Comparison of ENCODE assay signal across 8 cellular contexts in the genomic region with DNA sequence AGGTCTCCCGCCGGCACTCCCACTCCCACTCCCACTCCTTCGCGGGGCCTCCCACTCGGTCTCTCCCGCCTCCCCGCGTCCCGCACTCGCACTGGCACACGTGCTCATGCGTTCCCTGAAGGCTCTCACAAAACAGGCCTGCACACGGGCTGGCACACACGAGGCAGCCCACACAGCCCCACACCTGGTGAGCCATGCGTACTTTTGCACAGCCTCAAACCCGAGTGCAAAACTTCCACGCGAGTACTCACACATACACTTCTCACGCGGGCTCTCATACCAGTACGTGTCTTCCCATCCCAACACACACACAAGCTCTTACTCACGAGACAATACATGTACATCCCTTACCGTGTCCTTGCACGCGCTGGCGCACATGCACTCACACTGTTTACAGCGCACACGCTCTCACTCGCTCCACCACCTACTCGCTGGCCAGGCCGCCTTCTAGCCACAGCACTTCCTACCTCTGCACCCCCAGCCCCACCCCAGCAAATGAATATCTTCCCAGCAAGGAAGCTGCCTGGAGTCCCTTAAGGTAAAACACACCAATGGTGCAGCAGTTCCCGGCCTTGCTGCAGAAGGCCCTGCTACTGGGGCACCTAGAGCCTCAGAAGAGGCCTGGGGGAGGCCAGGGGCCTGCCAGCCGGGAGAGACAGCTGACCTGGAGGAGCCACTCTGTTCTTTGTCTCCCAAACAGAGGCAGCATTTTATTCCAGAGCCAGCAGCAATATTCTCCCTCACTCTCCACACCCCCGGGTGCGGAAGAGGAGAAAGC. TPM values are rescaled to one million over a fixed set of nuclear protein-coding genes. Genes with fewer than 3 reads are reported as not detected.
DNase-seq lines count a peak whose midpoint lies in the region; ATAC-seq and TF ChIP-seq lines count a peak whose summit lies in the region.

No MANE protein-coding gene starts in this region.

- no peak overlapping the region for H3K27ac ChIP-seq in iPS-20b (ENCODE audit: low read length)

- H3K4me1 Mint-ChIP-seq in HFFc6 (ENCODE audit: low read depth) = peaks cover 70% of the 10 kb centered on the region

- peak overlapping the region; percentile 99 for H3K27ac Mint-ChIP-seq in HFFc6

- no peaks in the 10 kb centered on the region for H3K9me3 ChIP-seq in iPS-20b (ENCODE audit: insufficient read depth, low read depth, low read length)
- H3K9me3 ChIP-seq in skeletal muscle satellite cell (replicated peaks; ENCODE audit: low read length) = no peaks in the 10 kb centered on the region

- peak overlapping the region; percentile 34 for H3K4me3 ChIP-seq in AG09309 (ENCODE audit: control insufficient read depth, low read depth, low read length)
- H3K4me3 ChIP-seq in iPS-20b (ENCODE audit: low read length) = peak overlapping the region; percentile 71
- peak overlapping the region; percentile 89 for H3K4me3 ChIP-seq in skeletal muscle satellite cell (ENCODE audit: low read length)

- TF ChIP-seq CTCF in AG09309 (IDR thresholded peaks at IDR 0.05; ENCODE audit: control insufficient read depth, insufficient read depth, low read depth, low read length, missing control alignments) (peak; percentile 4), HFFc6 (IDR thresholded peaks at IDR 0.05) (no peak)

- H3K4me3 Mint-ChIP-seq in HFFc6 = peak overlapping the region; percentile 96

- no peaks in the 10 kb centered on the region for H3K9me3 Mint-ChIP-seq in HFFc6

- DNase-seq in AG09309 (ENCODE audit: low read depth) = no peak
- no peak for DNase-seq in HFFc6
- DNase-seq in astrocyte of the hippocampus (ENCODE audit: low read depth, low spot score) = peak; percentile 48
- DNase-seq in DMS79 (lab: John Stamatoyannopoulos, UW) = no peak
- no peak for DNase-seq in H4 (ENCODE audit: low spot score)

- H3K9ac ChIP-seq in iPS-20b (ENCODE audit: low read depth, low read length) (peak overlapping the region; percentile 42; the same call in 1 of the 2 replicates), skeletal muscle satellite cell (ENCODE audit: low read depth, low read length) (peak overlapping the region; percentile 99)

- H3K36me3 ChIP-seq in iPS-20b (ENCODE audit: insufficient read depth, low read depth, low read length) = no peaks in the 10 kb centered on the region
- peaks cover under 1% of the 10 kb centered on the region for H3K36me3 ChIP-seq in skeletal muscle satellite cell (ENCODE audit: insufficient read depth, low read length)

- peaks cover 1% of the 10 kb centered on the region for H3K27me3 Mint-ChIP-seq in HFFc6 (ENCODE audit: insufficient read depth)

- no peak for ATAC-seq in HG03039 (IDR thresholded peaks at IDR 0.05; ENCODE audit: unreplicated experiment)

- peaks cover 16% of the 10 kb centered on the region for H3K36me3 Mint-ChIP-seq in HFFc6 (ENCODE audit: low read depth)

- peak overlapping the region; percentile 97 for H3K4me2 ChIP-seq in skeletal muscle satellite cell (ENCODE audit: low read length)

- peaks cover 30% of the 10 kb centered on the region for H3K4me1 ChIP-seq in iPS-20b (ENCODE audit: insufficient read depth, low read length)
- peaks cover 43% of the 10 kb centered on the region for H3K4me1 ChIP-seq in skeletal muscle satellite cell (ENCODE audit: control insufficient read depth, insufficient read depth, low read length)

- H3K27me3 ChIP-seq in iPS-20b (ENCODE audit: insufficient read depth, low read length) = peaks cover 36% of the 10 kb centered on the region
- no peaks in the 10 kb centered on the region for H3K27me3 ChIP-seq in skeletal muscle satellite cell (ENCODE audit: control insufficient read depth, insufficient read depth, low read length)

RNA-seq across cellular contexts. Expression of a gene that starts 0.5 kb away (rescaled TPM):
- 10 to 100 TPM; 51.8 to 81.5 (median 72.7) TPM for total RNA-seq in HFFc6 (2021; fragmentation: NEBNext Ultra II Directional; extraction: Animal tissue kit (Norgen Biotek cat#: 25700))
- 19.7 and 20.8 TPM in 2 replicates for total RNA-seq in skeletal muscle satellite cell (2012; rRNA removed)
- total RNA-seq in H4 (2014; rRNA removed; shearing (Covaris generic)) = 12.2 and 27.4 TPM in 2 replicates

Comparison
In these comparisons a context has a peak if more than half of its experiments do, and no peak if none do; other contexts are left out.
1. H3K4me3 ChIP-seq: peak in every context shown above with its lines; median percentile 89 in skeletal muscle satellite cell; 71 in iPS-20b; 34 in AG09309.